20 cellular contexts compared by ENCODE assay signal in the genomic region with DNA sequence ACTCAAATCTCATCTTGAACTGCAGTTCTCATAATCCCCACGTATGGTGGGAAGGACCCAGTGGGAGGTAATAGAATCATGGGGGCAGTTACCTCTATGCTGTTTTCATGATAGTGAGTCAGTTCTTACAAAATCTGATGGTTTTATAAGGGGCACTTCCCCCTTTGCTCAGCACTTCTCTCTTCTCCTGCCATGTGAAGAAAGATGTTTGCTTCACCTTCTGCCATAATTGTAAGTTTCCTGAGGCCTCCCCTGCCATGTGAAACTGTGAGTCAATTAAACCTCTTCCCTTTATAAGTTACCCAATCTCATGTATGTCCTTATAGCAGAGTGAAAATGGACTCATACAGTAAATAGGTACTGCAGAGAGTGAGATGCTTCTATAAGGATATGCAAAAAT.
"Had no signal": no experiment of that assay in that cellular context is flagged by ENCODE, and none has a peak within 500 bp of the region (broad histone marks: within the 10 kb centered on the region; RNA-seq: fewer than 3 reads in every experiment).

No MANE protein-coding gene starts in this region.

- ATAC-seq: activated CD8-positive, alpha-beta T cell treated with anti-CD3 and anti-CD28 coated beads for 36 hours; activated naive CD8-positive, alpha-beta T cell treated with anti-CD3 and anti-CD28 coated beads, Interleukin-2, amount 50 U/mL, for 24 hours; esophagus mucosa had no signal

- H3K27ac ChIP-seq: breast epithelium, vagina had no signal

- H3K9me3 ChIP-seq: vagina had no signal

- H3K4me1 ChIP-seq: breast epithelium, vagina had no signal

- H3K4me3 ChIP-seq: breast epithelium, vagina had no signal

- DNase-seq: activated CD4-positive, alpha-beta T cell treated with anti-CD3 and anti-CD28 coated beads for 1 hour; activated CD4-positive, alpha-beta T cell treated with anti-CD3 and anti-CD28 coated beads, Interleukin-2, amount 50 U/mL, for 1 hour; activated CD8-positive, alpha-beta T cell treated with anti-CD3 and anti-CD28 coated beads for 36 hours; activated naive CD8-positive, alpha-beta T cell treated with anti-CD3 and anti-CD28 coated beads, Interleukin-2, amount 50 U/mL, for 24 hours; activated T-cell treated with anti-CD3 and anti-CD28 coated beads, Interleukin-2, amount 50 U/mL, for 48 hours; amygdala; central memory CD4-positive, alpha-beta T cell; endodermal cell; head of caudate nucleus; hippocampal formation; left cardiac atrium; mammary epithelial cell; posterior cingulate gyrus; right cardiac atrium; stimulated activated CD4-positive, alpha-beta T cell treated with anti-CD3 and anti-CD28 coated beads, Interleukin-15, amount 100 ng/mL, for 24 hours; stimulated activated naive CD4-positive, alpha-beta T cell; T-helper 9 cell had no signal

- H3K27me3 ChIP-seq: breast epithelium, vagina had no signal

- H3K36me3 ChIP-seq: breast epithelium, vagina had no signal
